ENCODE assay signal across 18 cellular contexts in the genomic region with DNA sequence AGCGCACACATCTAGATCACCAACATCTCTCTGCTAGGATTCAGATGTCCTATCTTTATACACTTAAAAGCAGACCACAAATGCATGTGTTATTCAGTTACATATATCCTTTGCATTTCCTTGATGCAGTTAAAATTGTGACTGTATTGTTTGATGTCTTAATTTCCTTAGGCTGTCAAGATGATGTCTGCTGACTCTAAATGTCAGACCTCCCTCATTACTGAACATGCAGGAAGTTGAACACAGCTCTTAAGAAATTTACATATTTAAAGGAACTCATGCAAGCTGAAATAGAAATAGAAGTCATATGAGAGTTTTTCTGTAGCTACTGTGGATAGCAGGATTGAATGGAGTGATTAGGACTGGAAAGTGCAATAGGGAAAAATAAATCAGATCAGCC.
DNase-seq lines count a peak whose midpoint lies in the region; ATAC-seq and TF ChIP-seq lines count a peak whose summit lies in the region.
"Had no signal": no experiment of that assay in that cellular context is flagged by ENCODE, and none has a peak within 500 bp of the region (broad histone marks: within the 10 kb centered on the region; RNA-seq: fewer than 3 reads in every experiment).

No MANE protein-coding gene starts in this region.

- H3K9ac ChIP-seq in Karpas-422 (ENCODE audit: low read length): no peak overlapping the region
- H3K9ac ChIP-seq: GM23248 had no signal

- no peaks in the 10 kb centered on the region for H4K20me1 ChIP-seq in Karpas-422 (ENCODE audit: insufficient read depth, low read depth, low read length)

- ATAC-seq in GM18867 (IDR thresholded peaks at IDR 0.05; ENCODE audit: unreplicated experiment): peak; percentile 32
- ATAC-seq in right cardiac atrium: no peak
- ATAC-seq in lower lobe of right lung: no peak
- ATAC-seq: GM12878 had no signal

- TF ChIP-seq CTCF in HFFc6 (IDR thresholded peaks at IDR 0.05) (no peak), lower lobe of right lung (IDR thresholded peaks at IDR 0.05) (no peak)

- H3K4me2 ChIP-seq in Karpas-422 (ENCODE audit: low read depth, low read length, poor library complexity, severe bottlenecking): peak overlapping the region; percentile 59

- no peaks in the 10 kb centered on the region for H3K27me3 ChIP-seq in Karpas-422 (ENCODE audit: low read length)
- no peaks in the 10 kb centered on the region for H3K27me3 ChIP-seq in right cardiac atrium (ENCODE audit: control insufficient read depth, insufficient read depth)
- no peaks in the 10 kb centered on the region for H3K27me3 ChIP-seq in lower lobe of right lung (ENCODE audit: low read depth)

- no peak overlapping the region for H3K4me3 Mint-ChIP-seq in HFFc6
- H3K4me3 Mint-ChIP-seq: CD4-positive, alpha-beta memory T cell; H9 had no signal

- peak overlapping the region; percentile 75; the same call in 1 of the 2 replicates for H2AFZ ChIP-seq in Karpas-422 (ENCODE audit: low read length)
- H2AFZ ChIP-seq: GM23248 had no signal

- no peaks in the 10 kb centered on the region for H3K27me3 Mint-ChIP-seq in HFFc6 (ENCODE audit: insufficient read depth)
- H3K27me3 Mint-ChIP-seq: CD4-positive, alpha-beta memory T cell had no signal

- H3K4me1 Mint-ChIP-seq in HFFc6 (ENCODE audit: low read depth): no peaks in the 10 kb centered on the region
- H3K4me1 Mint-ChIP-seq: CD4-positive, alpha-beta memory T cell had no signal

- H3K9me3 ChIP-seq in Karpas-422 (ENCODE audit: low read length) (no peaks in the 10 kb centered on the region), right cardiac atrium (ENCODE audit: control insufficient read depth, low read length) (no peaks in the 10 kb centered on the region), lower lobe of right lung (no peaks in the 10 kb centered on the region)

- H3K27ac ChIP-seq in Karpas-422 (ENCODE audit: low read length): peak overlapping the region; percentile 66
- H3K27ac ChIP-seq in right cardiac atrium (ENCODE audit: low read length): no peak overlapping the region
- no peak overlapping the region for H3K27ac ChIP-seq in lower lobe of right lung
- H3K27ac ChIP-seq: GM23248 had no signal

- H3K9me2 ChIP-seq in Karpas-422 (replicated peaks; ENCODE audit: insufficient read depth, low read length): no peaks in the 10 kb centered on the region; the same call in 1 of the 2 replicates

- peaks cover 37% of the 10 kb centered on the region for H3K9me3 Mint-ChIP-seq in HFFc6
- H3K9me3 Mint-ChIP-seq: H9 had no signal

- intact Hi-C loops in right cardiac atrium (cut with DNase I) (no loop called here), lower lobe of right lung (cut with DNase I) (no loop called here)

- H3K36me3 Mint-ChIP-seq in HFFc6 (ENCODE audit: low read depth): no peaks in the 10 kb centered on the region
- H3K36me3 Mint-ChIP-seq: CD4-positive, alpha-beta memory T cell had no signal

- no peaks in the 10 kb centered on the region for H3K79me2 ChIP-seq in Karpas-422 (ENCODE audit: low read length)

- peaks cover 48% of the 10 kb centered on the region for H3K4me1 ChIP-seq in Karpas-422 (ENCODE audit: low read length)
- no peaks in the 10 kb centered on the region for H3K4me1 ChIP-seq in right cardiac atrium (ENCODE audit: control insufficient read depth, insufficient read depth, low read length)
- H3K4me1 ChIP-seq in lower lobe of right lung: no peaks in the 10 kb centered on the region

- H3K4me3 ChIP-seq in Karpas-422 (ENCODE audit: low read length) (no peak overlapping the region; the same call in 1 of the 2 replicates), right cardiac atrium (ENCODE audit: low read length) (no peak overlapping the region), lower lobe of right lung (no peak overlapping the region)
- H3K4me3 ChIP-seq: GM12878, GM23248 had no signal

- H3K36me3 ChIP-seq in Karpas-422 (ENCODE audit: insufficient read depth, low read length): no peaks in the 10 kb centered on the region
- H3K36me3 ChIP-seq in lower lobe of right lung: no peaks in the 10 kb centered on the region

- DNase-seq in Karpas-422 (peak; percentile 76), foreskin melanocyte (peak; percentile 83), HFFc6 (no peak), DMS53 treated with DMSO at 0.1 percent for 48 hours (lab: John Stamatoyannopoulos, UW; ENCODE audit: unreplicated experiment) (no peak), right cardiac atrium (no peak), lower lobe of right lung (no peak)
- DNase-seq: C1 segment of cervical spinal cord; Calu3; CD4-positive, alpha-beta memory T cell; COR-L47; DMS53; DND-41; EL; GDM1; GM23248; H9 had no signal

- no peak overlapping the region for H3K27ac Mint-ChIP-seq in HFFc6
- H3K27ac Mint-ChIP-seq: CD4-positive, alpha-beta memory T cell; H9 had no signal

- WGBS in right cardiac atrium: 93% methylated on average over 1 of the region's 1 CpG

Comparison
In these comparisons a context has a peak if more than half of its experiments do, and no peak if none do; other contexts are left out.
1. DNase-seq: peak in Karpas-422 (single experiment) and foreskin melanocyte (single experiment); none in HFFc6 (single experiment), DMS53 treated with DMSO at 0.1 percent for 48 hours (single experiment), right cardiac atrium (0 of 3) and lower lobe of right lung (single experiment).